In genomic region chr1:40507973-40508372, GRCh38 we compare ENCODE assay signal across 8 cellular contexts. TPM values are rescaled to one million over a fixed set of nuclear protein-coding genes. Genes with fewer than 3 reads are reported as not detected.
A peak's percentile ranks its signal among the peaks of the same experiment; 100 is the strongest.
DNase-seq lines count a peak whose midpoint lies in the region; ATAC-seq, FAIRE-seq and TF ChIP-seq lines count a peak whose summit lies in the region.

No MANE protein-coding gene starts in this region.

- WGBS in HepG2 (ENCODE audit: low lambda C conversion rate) = 52% methylated on average over 6 of the region's 6 CpGs
- WGBS in suprapubic skin = 65% methylated on average over 6 of the region's 6 CpGs

- peak overlapping the region; percentile 89 for H3K9ac ChIP-seq in HepG2 (ENCODE audit: insufficient read depth, low read depth, low read length)

- CTCF ChIA-PET in HepG2 (lab: Yijun Ruan, JAX; ENCODE audit: low intra/inter-chr PET ratio, low total read pairs) = no interaction called here

- H3K4me3 Mint-ChIP-seq in activated CD4-positive, alpha-beta T cell treated with anti-CD3 and anti-CD28 coated beads, Interleukin-2, amount 10 ng/mL, durations not matched to agents 24 days and 14 days = peak overlapping the region; percentile 88

- H4K20me1 ChIP-seq in HepG2 (ENCODE audit: insufficient read depth, low read length) = no peaks in the 10 kb centered on the region

- POLR2A ChIA-PET in HepG2 (lab: Yijun Ruan, JAX) = interaction anchor here (0.6 to 2.6 kb wide), 4 partner anchors 9 to 58 kb away, joined by 3 to 27 read pairs (median 4); partner anchors contain the start of genes ZFP69B and ZNF684

- H3K36me3 Mint-ChIP-seq in activated CD4-positive, alpha-beta T cell treated with anti-CD3 and anti-CD28 coated beads, Interleukin-2, amount 10 ng/mL, durations not matched to agents 24 days and 14 days (ENCODE audit: low read depth) = peaks cover 52% of the 10 kb centered on the region

- TF ChIP-seq EP300 in HepG2 (IDR thresholded peaks at IDR 0.05; ENCODE audit: low read depth in 2 of 2, low read length in 2 of 2) = no peak
- no peak for TF ChIP-seq EP300 in HepG2 (CRISPR knock-in tag; IDR thresholded peaks at IDR 0.05; ENCODE audit: borderline replicate concordance)
- no peak for TF ChIP-seq EP300 in suprapubic skin (IDR thresholded peaks at IDR 0.05)

- H2AFZ ChIP-seq in HepG2 (ENCODE audit: low read length) = peak overlapping the region; percentile 47

- H3K9me3 ChIP-seq in ascending aorta = peaks cover 0 to 11% of the 10 kb centered on the region in 2 donors
- H3K9me3 ChIP-seq in HepG2 (ENCODE audit: low read length) = no peaks in the 10 kb centered on the region
- H3K9me3 ChIP-seq in suprapubic skin = no peaks in the 10 kb centered on the region

- H3K27me3 ChIP-seq in ascending aorta = no peaks in the 10 kb centered on the region
- no peaks in the 10 kb centered on the region; a peak in 1 of 5 replicates for H3K27me3 ChIP-seq in HepG2 (ENCODE audit: control insufficient read depth in 1 of 2, insufficient read depth in 2 of 2, low read length in 2 of 2)
- H3K27me3 ChIP-seq in suprapubic skin = no peaks in the 10 kb centered on the region

- H3K27me3 Mint-ChIP-seq in activated CD4-positive, alpha-beta T cell treated with anti-CD3 and anti-CD28 coated beads, Interleukin-2, amount 10 ng/mL, durations not matched to agents 24 days and 14 days = no peaks in the 10 kb centered on the region

- H3K4me3 ChIP-seq in ascending aorta (peak overlapping the region; percentile 72 to 96), HepG2 (replicated peaks in 1 of 3; ENCODE audit: insufficient read depth in 1 of 3, low read depth in 2 of 3, low read length in 3 of 3) (peak overlapping the region; percentile 70 to 79 (median 70)), suprapubic skin (peak overlapping the region; percentile 57)

- peaks cover 21% of the 10 kb centered on the region for H3K9me3 Mint-ChIP-seq in activated CD4-positive, alpha-beta T cell treated with anti-CD3 and anti-CD28 coated beads, Interleukin-2, amount 10 ng/mL, durations not matched to agents 24 days and 14 days

- no peak for FAIRE-seq in HepG2 (lab: Jason Lieb, UNC)

- TF ChIP-seq CTCF in ascending aorta (IDR thresholded peaks at IDR 0.05) = no peak
- no peak for TF ChIP-seq CTCF in HepG2 (CRISPR knock-in tag; IDR thresholded peaks at IDR 0.05)
- TF ChIP-seq CTCF in suprapubic skin (IDR thresholded peaks at IDR 0.05) = no peak

- peak overlapping the region; percentile 89 for H3K4me2 ChIP-seq in HepG2 (ENCODE audit: low read depth, low read length)

- H3K27ac ChIP-seq in ascending aorta (peak overlapping the region; percentile 64 to 78), HepG2 (ENCODE audit: extremely low read length, insufficient read depth, low read length) (peak overlapping the region; percentile 76), suprapubic skin (no peak overlapping the region)

- no peak for ATAC-seq in HepG2
- ATAC-seq in HG03469 (IDR thresholded peaks at IDR 0.05; ENCODE audit: unreplicated experiment) = no peak

- H3K4me1 ChIP-seq in ascending aorta (peaks cover 0 to 2% of the 10 kb centered on the region in 2 donors), HepG2 (ENCODE audit: insufficient read depth, low read length) (peaks cover 18% of the 10 kb centered on the region), suprapubic skin (peaks cover 9% of the 10 kb centered on the region)

- H3K79me2 ChIP-seq in HepG2 (ENCODE audit: insufficient read depth, low read length) = peaks cover 39% of the 10 kb centered on the region

- peaks cover 11% of the 10 kb centered on the region for H3K4me1 Mint-ChIP-seq in activated CD4-positive, alpha-beta T cell treated with anti-CD3 and anti-CD28 coated beads, Interleukin-2, amount 10 ng/mL, durations not matched to agents 24 days and 14 days

- TF ChIP-seq POLR2A in HepG2 (IDR thresholded peaks at IDR 0.05; ENCODE audit: insufficient read depth in 1 of 2, low read depth in 2 of 2, low read length in 2 of 2) (no peak), suprapubic skin (IDR thresholded peaks at IDR 0.05) (no peak)

- intact Hi-C loops in activated CD4-positive, alpha-beta T cell treated with anti-CD3 and anti-CD28 coated beads, Interleukin-2, amount 10 ng/mL, durations not matched to agents 24 days and 14 days (cut with micrococcal nuclease) = loop anchor here (1.0 to 2.0 kb wide), 3 partner anchors 25 to 57 kb away; partner anchors contain the start of gene ZFP69
- intact Hi-C loops in ascending aorta (cut with DNase I) = no loop called here
- intact Hi-C loops in HepG2 (cut with micrococcal nuclease; ENCODE audit: unreplicated experiment) = no loop called here

- BruUV-seq in HepG2 (replicated peaks; lab: Mats Ljungman, UMichigan) = TSS peak; percentile 85

- no peak for TF ChIP-seq RAD21 in HepG2 (CRISPR knock-in tag; IDR thresholded peaks at IDR 0.05)

- H3K27ac Mint-ChIP-seq in activated CD4-positive, alpha-beta T cell treated with anti-CD3 and anti-CD28 coated beads, Interleukin-2, amount 10 ng/mL, durations not matched to agents 24 days and 14 days = peak overlapping the region; percentile 88

- DNase-seq in activated CD4-positive, alpha-beta T cell treated with anti-CD3 and anti-CD28 coated beads, Interleukin-2, amount 10 ng/mL, durations not matched to agents 24 days and 14 days = no peak
- no peak for DNase-seq in activated CD4-positive, alpha-beta T cell treated with anti-CD3 and anti-CD28 coated beads, Interleukin-2, amount 50 U/mL, for 4 hours
- DNase-seq in ascending aorta (ENCODE audit: low spot score in 2 of 2) (no peak), HepG2 (ENCODE audit: low spot score) (no peak), suprapubic skin (ENCODE audit: low spot score in 2 of 2) (no peak), NCI-H1048 (lab: John Stamatoyannopoulos, UW) (no peak), Ammon's horn (ENCODE audit: low spot score) (no peak)

- in situ Hi-C loops in HepG2 (cut with HindIII; ENCODE audit: extremely low pct_ligation_motif_present, low pct_unique_long_range_greater_than_20kb) = no loop called here

- H3K36me3 ChIP-seq in ascending aorta (no peaks in the 10 kb centered on the region), HepG2 (replicated peaks in 1 of 2; ENCODE audit: control insufficient read depth in 1 of 2, insufficient read depth in 2 of 2, low read length in 2 of 2) (peaks cover 0 to 4% of the 10 kb centered on the region in 2 experiments; a peak in 2 of 5 replicates), suprapubic skin (no peaks in the 10 kb centered on the region)

RNA-seq across cellular contexts. Expression of gene EXO5, which starts 0.6 kb away (rescaled TPM):
- 17.2 and 18.0 TPM in 2 replicates for total RNA-seq in activated CD4-positive, alpha-beta T cell treated with anti-CD3 and anti-CD28 coated beads, Interleukin-2, amount 10 ng/mL, durations not matched to agents 24 days and 14 days
- 16.3 TPM for total RNA-seq in ascending aorta
- 20.5 and 29.6 TPM in 2 replicates for total RNA-seq in HepG2 (2016; rRNA removed; fragmentation: Illumina TruSeq; extraction: Trizol)
- 11.4 and 12.7 TPM in 2 replicates for total RNA-seq in HepG2 (2016; cell fraction: cytosol; rRNA removed; fragmentation: Illumina TruSeq; extraction: Trizol; ENCODE audit: low read depth)
- 20.3 and 25.9 TPM in 2 replicates for total RNA-seq in HepG2 (2016; cell fraction: insoluble cytoplasmic fraction; rRNA removed; fragmentation: Illumina TruSeq; extraction: Trizol)
- 17.4 and 20.4 TPM in 2 replicates for total RNA-seq in HepG2 (2016; cell fraction: membrane; rRNA removed; fragmentation: Illumina TruSeq; extraction: Trizol)
- total RNA-seq in HepG2 (2016; cell fraction: nucleus; rRNA removed; fragmentation: Illumina TruSeq; extraction: Trizol) = 13.8 and 19.7 TPM in 2 replicates
- polyA plus RNA-seq in HepG2 (2011; rRNA removed) = 7.4 and 9.9 TPM in 2 replicates
- 6.0 and 7.8 TPM in 2 replicates for polyA plus RNA-seq in HepG2 (2011; cell fraction: cytosol; rRNA removed)
- polyA plus RNA-seq in HepG2 (2011; cell fraction: nucleus; rRNA removed) = 12.7 and 15.3 TPM in 2 replicates
- 10.0 and 11.0 TPM in 2 replicates for polyA plus RNA-seq in HepG2 (2012)
- polyA plus RNA-seq in HepG2 (2016; cell fraction: cytosol; fragmentation: Illumina TruSeq; extraction: Trizol; ENCODE audit: low read depth) = 2.0 TPM in 2 replicates
- polyA plus RNA-seq in HepG2 (2016; cell fraction: insoluble cytoplasmic fraction; fragmentation: Illumina TruSeq; extraction: Trizol; ENCODE audit: low read depth) = 22.8 and 23.7 TPM in 2 replicates
- 4.2 and 4.4 TPM in 2 replicates for polyA plus RNA-seq in HepG2 (2016; cell fraction: membrane; fragmentation: Illumina TruSeq; extraction: Trizol; ENCODE audit: low read depth)
- 25.6 and 29.3 TPM in 2 replicates for polyA plus RNA-seq in HepG2 (2016; cell fraction: nucleus; fragmentation: Illumina TruSeq; extraction: Trizol; ENCODE audit: insufficient read depth, low read depth)
- polyA minus RNA-seq in HepG2 (2011; rRNA and poly(A)+ RNA removed; ENCODE audit: low replicate concordance) = 6.6 and 10.1 TPM in 2 replicates
- 4.1 and 6.1 TPM in 2 replicates for polyA minus RNA-seq in HepG2 (2011; cell fraction: cytosol; rRNA and poly(A)+ RNA removed)
- 12.4 and 14.7 TPM in 2 replicates for polyA minus RNA-seq in HepG2 (2011; cell fraction: nucleus; rRNA and poly(A)+ RNA removed)
- 1 to 10 TPM; 2.2 to 6.3 (median 6.0) TPM for total RNA-seq in suprapubic skin

RNA-seq across cellular contexts. Expression of gene ZNF684, which starts 23.5 kb away (rescaled TPM):
- total RNA-seq in activated CD4-positive, alpha-beta T cell treated with anti-CD3 and anti-CD28 coated beads, Interleukin-2, amount 10 ng/mL, durations not matched to agents 24 days and 14 days = 4.7 and 4.9 TPM in 2 replicates
- total RNA-seq in ascending aorta (0.85 TPM), HepG2 (2016; rRNA removed; fragmentation: Illumina TruSeq; extraction: Trizol) (15.2 and 18.8 TPM in 2 replicates), suprapubic skin (1 to 10 TPM; 1.7 to 4.0 (median 3.1) TPM)
- total RNA-seq in HepG2 (2016; cell fraction: cytosol; rRNA removed; fragmentation: Illumina TruSeq; extraction: Trizol; ENCODE audit: low read depth) = 3.7 and 4.1 TPM in 2 replicates
- 12.6 and 19.3 TPM in 2 replicates for total RNA-seq in HepG2 (2016; cell fraction: insoluble cytoplasmic fraction; rRNA removed; fragmentation: Illumina TruSeq; extraction: Trizol)
- 7.5 and 8.9 TPM in 2 replicates for total RNA-seq in HepG2 (2016; cell fraction: membrane; rRNA removed; fragmentation: Illumina TruSeq; extraction: Trizol)
- total RNA-seq in HepG2 (2016; cell fraction: nucleus; rRNA removed; fragmentation: Illumina TruSeq; extraction: Trizol) = 8.7 and 15.6 TPM in 2 replicates
- 6.3 and 6.5 TPM in 2 replicates for polyA plus RNA-seq in HepG2 (2011; rRNA removed)
- 4.2 and 4.9 TPM in 2 replicates for polyA plus RNA-seq in HepG2 (2011; cell fraction: cytosol; rRNA removed)
- 5.2 and 7.7 TPM in 2 replicates for polyA plus RNA-seq in HepG2 (2011; cell fraction: nucleus; rRNA removed)
- 5.0 and 7.1 TPM in 2 replicates for polyA plus RNA-seq in HepG2 (2012)
- 0.60 and 0.77 TPM in 2 replicates for polyA plus RNA-seq in HepG2 (2016; cell fraction: cytosol; fragmentation: Illumina TruSeq; extraction: Trizol; ENCODE audit: low read depth)
- polyA plus RNA-seq in HepG2 (2016; cell fraction: insoluble cytoplasmic fraction; fragmentation: Illumina TruSeq; extraction: Trizol; ENCODE audit: low read depth) = 10.5 and 10.8 TPM in 2 replicates
- 1.4 and 1.5 TPM in 2 replicates for polyA plus RNA-seq in HepG2 (2016; cell fraction: membrane; fragmentation: Illumina TruSeq; extraction: Trizol; ENCODE audit: low read depth)
- 14.7 and 15.9 TPM in 2 replicates for polyA plus RNA-seq in HepG2 (2016; cell fraction: nucleus; fragmentation: Illumina TruSeq; extraction: Trizol; ENCODE audit: insufficient read depth, low read depth)
- polyA minus RNA-seq in HepG2 (2011; rRNA and poly(A)+ RNA removed; ENCODE audit: low replicate concordance) = 1.1 and 4.1 TPM in 2 replicates
- polyA minus RNA-seq in HepG2 (2011; cell fraction: cytosol; rRNA and poly(A)+ RNA removed) = 4.4 and 6.0 TPM in 2 replicates
- polyA minus RNA-seq in HepG2 (2011; cell fraction: nucleus; rRNA and poly(A)+ RNA removed) = 6.6 and 17.4 TPM in 2 replicates

RNA-seq across cellular contexts. Expression of gene ZFP69, which starts 30.9 kb away (rescaled TPM):
- total RNA-seq in activated CD4-positive, alpha-beta T cell treated with anti-CD3 and anti-CD28 coated beads, Interleukin-2, amount 10 ng/mL, durations not matched to agents 24 days and 14 days = 3.1 and 3.9 TPM in 2 replicates
- total RNA-seq in ascending aorta = 2.8 TPM
- 5.6 and 6.3 TPM in 2 replicates for total RNA-seq in HepG2 (2016; rRNA removed; fragmentation: Illumina TruSeq; extraction: Trizol)
- total RNA-seq in HepG2 (2016; cell fraction: cytosol; rRNA removed; fragmentation: Illumina TruSeq; extraction: Trizol; ENCODE audit: low read depth) = 0.71 and 1.5 TPM in 2 replicates
- 5.6 and 5.8 TPM in 2 replicates for total RNA-seq in HepG2 (2016; cell fraction: insoluble cytoplasmic fraction; rRNA removed; fragmentation: Illumina TruSeq; extraction: Trizol)
- 4.8 and 4.9 TPM in 2 replicates for total RNA-seq in HepG2 (2016; cell fraction: membrane; rRNA removed; fragmentation: Illumina TruSeq; extraction: Trizol)
- 3.6 and 5.3 TPM in 2 replicates for total RNA-seq in HepG2 (2016; cell fraction: nucleus; rRNA removed; fragmentation: Illumina TruSeq; extraction: Trizol)
- polyA plus RNA-seq in HepG2 (2011; rRNA removed) = 2.1 and 2.6 TPM in 2 replicates
- 1.2 and 1.6 TPM in 2 replicates for polyA plus RNA-seq in HepG2 (2011; cell fraction: cytosol; rRNA removed)
- 2.0 and 2.3 TPM in 2 replicates for polyA plus RNA-seq in HepG2 (2011; cell fraction: nucleus; rRNA removed)
- polyA plus RNA-seq in HepG2 (2012) = 2.9 and 4.7 TPM in 2 replicates
- 0.98 and 1.1 TPM in 2 replicates for polyA plus RNA-seq in HepG2 (2016; cell fraction: cytosol; fragmentation: Illumina TruSeq; extraction: Trizol; ENCODE audit: low read depth)
- polyA plus RNA-seq in HepG2 (2016; cell fraction: insoluble cytoplasmic fraction; fragmentation: Illumina TruSeq; extraction: Trizol; ENCODE audit: low read depth) = 6.0 and 6.1 TPM in 2 replicates
- 2.6 and 2.9 TPM in 2 replicates for polyA plus RNA-seq in HepG2 (2016; cell fraction: membrane; fragmentation: Illumina TruSeq; extraction: Trizol; ENCODE audit: low read depth)
- polyA plus RNA-seq in HepG2 (2016; cell fraction: nucleus; fragmentation: Illumina TruSeq; extraction: Trizol; ENCODE audit: insufficient read depth, low read depth) = 9.6 and 10.4 TPM in 2 replicates
- polyA minus RNA-seq in HepG2 (2011; rRNA and poly(A)+ RNA removed; ENCODE audit: low replicate concordance) = 1.2 TPM in 1 of 2 replicates, not detected in the other
- polyA minus RNA-seq in HepG2 (2011; cell fraction: cytosol; rRNA and poly(A)+ RNA removed) = 1.4 and 1.5 TPM in 2 replicates
- polyA minus RNA-seq in HepG2 (2011; cell fraction: nucleus; rRNA and poly(A)+ RNA removed) = 3.5 and 5.0 TPM in 2 replicates
- total RNA-seq in suprapubic skin = 1 to 10 TPM; 1.4 to 2.7 (median 1.7) TPM

RNA-seq across cellular contexts. Expression of gene ZFP69B, which starts 57.7 kb away (rescaled TPM):
- total RNA-seq in activated CD4-positive, alpha-beta T cell treated with anti-CD3 and anti-CD28 coated beads, Interleukin-2, amount 10 ng/mL, durations not matched to agents 24 days and 14 days = 5.5 and 6.3 TPM in 2 replicates
- 3.8 TPM for total RNA-seq in ascending aorta
- 7.7 and 10.8 TPM in 2 replicates for total RNA-seq in HepG2 (2016; rRNA removed; fragmentation: Illumina TruSeq; extraction: Trizol)
- total RNA-seq in HepG2 (2016; cell fraction: cytosol; rRNA removed; fragmentation: Illumina TruSeq; extraction: Trizol; ENCODE audit: low read depth) = 1.2 and 2.3 TPM in 2 replicates
- total RNA-seq in HepG2 (2016; cell fraction: insoluble cytoplasmic fraction; rRNA removed; fragmentation: Illumina TruSeq; extraction: Trizol) = 7.8 and 10.0 TPM in 2 replicates
- total RNA-seq in HepG2 (2016; cell fraction: membrane; rRNA removed; fragmentation: Illumina TruSeq; extraction: Trizol) = 6.5 and 6.8 TPM in 2 replicates
- 7.1 TPM in 2 replicates for total RNA-seq in HepG2 (2016; cell fraction: nucleus; rRNA removed; fragmentation: Illumina TruSeq; extraction: Trizol)
- polyA plus RNA-seq in HepG2 (2011; rRNA removed) = 4.6 and 4.9 TPM in 2 replicates
- 2.2 and 3.9 TPM in 2 replicates for polyA plus RNA-seq in HepG2 (2011; cell fraction: cytosol; rRNA removed)
- polyA plus RNA-seq in HepG2 (2011; cell fraction: nucleus; rRNA removed) = 2.4 and 3.6 TPM in 2 replicates
- 6.1 and 7.8 TPM in 2 replicates for polyA plus RNA-seq in HepG2 (2012)
- 1.3 and 1.9 TPM in 2 replicates for polyA plus RNA-seq in HepG2 (2016; cell fraction: cytosol; fragmentation: Illumina TruSeq; extraction: Trizol; ENCODE audit: low read depth)
- polyA plus RNA-seq in HepG2 (2016; cell fraction: insoluble cytoplasmic fraction; fragmentation: Illumina TruSeq; extraction: Trizol; ENCODE audit: low read depth) = 8.4 and 8.8 TPM in 2 replicates
- 3.3 and 3.5 TPM in 2 replicates for polyA plus RNA-seq in HepG2 (2016; cell fraction: membrane; fragmentation: Illumina TruSeq; extraction: Trizol; ENCODE audit: low read depth)
- 7.3 and 8.2 TPM in 2 replicates for polyA plus RNA-seq in HepG2 (2016; cell fraction: nucleus; fragmentation: Illumina TruSeq; extraction: Trizol; ENCODE audit: insufficient read depth, low read depth)
- 0.75 and 2.9 TPM in 2 replicates for polyA minus RNA-seq in HepG2 (2011; rRNA and poly(A)+ RNA removed; ENCODE audit: low replicate concordance)
- 4.3 and 5.0 TPM in 2 replicates for polyA minus RNA-seq in HepG2 (2011; cell fraction: cytosol; rRNA and poly(A)+ RNA removed)
- polyA minus RNA-seq in HepG2 (2011; cell fraction: nucleus; rRNA and poly(A)+ RNA removed) = 11.3 and 17.8 TPM in 2 replicates
- total RNA-seq in suprapubic skin = 1 to 10 TPM in 1 of 4 donors, under 1 TPM in 3; 0.55 to 1.1 (median 0.74) TPM
